1 cellular context compared by ENCODE assay signal in genomic region chr15:75452968-75453702, GRCh38.
TF ChIP-seq lines count a peak whose summit lies in the region.

No MANE protein-coding gene starts in this region.

TF ChIP-seq in HEK293, 187 proteins besides CTCF, POLR2A, EP300 and RAD21 (continued from another document and continues in another):
- TF ChIP-seq KLF10 (tag by site-specific recombination; IDR thresholded peaks at IDR 0.05) = no peak
- TF ChIP-seq ZNF37A (tag by site-specific recombination; IDR thresholded peaks at IDR 0.05) = no peak
- 0 out of 2 replicates have a peak, but pooled peaks have one; percentile 47 for TF ChIP-seq ZNF580 (tag by site-specific recombination; IDR thresholded peaks at IDR 0.05)
- TF ChIP-seq, protein P1, sequence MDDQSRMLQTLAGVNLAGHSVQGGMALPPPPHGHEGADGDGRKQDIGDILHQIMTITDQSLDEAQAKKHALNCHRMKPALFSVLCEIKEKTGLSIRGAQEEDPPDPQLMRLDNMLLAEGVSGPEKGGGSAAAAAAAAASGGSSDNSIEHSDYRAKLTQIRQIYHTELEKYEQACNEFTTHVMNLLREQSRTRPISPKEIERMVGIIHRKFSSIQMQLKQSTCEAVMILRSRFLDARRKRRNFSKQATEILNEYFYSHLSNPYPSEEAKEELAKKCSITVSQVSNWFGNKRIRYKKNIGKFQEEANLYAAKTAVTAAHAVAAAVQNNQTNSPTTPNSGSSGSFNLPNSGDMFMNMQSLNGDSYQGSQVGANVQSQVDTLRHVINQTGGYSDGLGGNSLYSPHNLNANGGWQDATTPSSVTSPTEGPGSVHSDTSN (CRISPR knock-in tag; IDR thresholded peaks at IDR 0.05) = no peak
- TF ChIP-seq ZNF16 (tag by site-specific recombination; IDR thresholded peaks at IDR 0.05; ENCODE audit: low read depth) = no peak
- no peak for TF ChIP-seq ZNF747 (tag by site-specific recombination; IDR thresholded peaks at IDR 0.05)
- no peak for TF ChIP-seq ZNF571 (tag by site-specific recombination; IDR thresholded peaks at IDR 0.05)
- TF ChIP-seq ZFP41 (tag by site-specific recombination; IDR thresholded peaks at IDR 0.05; ENCODE audit: borderline replicate concordance) = no peak
- TF ChIP-seq ZNF585B (tag by site-specific recombination; IDR thresholded peaks at IDR 0.05) = no peak
- TF ChIP-seq ZNF521 (tag by site-specific recombination; IDR thresholded peaks at IDR 0.05) = no peak
- peak; percentile 50 for TF ChIP-seq ZFHX2 (tag by site-specific recombination; conservative IDR thresholded peaks at IDR 0.05)
- TF ChIP-seq ZNF777 (tag by site-specific recombination; IDR thresholded peaks at IDR 0.05; ENCODE audit: borderline replicate concordance) = no peak
- TF ChIP-seq HIC1 (tag by site-specific recombination; IDR thresholded peaks at IDR 0.05) = no peak
- TF ChIP-seq ZBTB7A (tag by site-specific recombination; IDR thresholded peaks at IDR 0.05; ENCODE audit: low read depth) = peak; percentile 1; the same call in 1 of the 2 replicates
- no peak for TF ChIP-seq ELK4 (IDR thresholded peaks at IDR 0.05; ENCODE audit: borderline replicate concordance, low read depth, low read length)
- TF ChIP-seq, protein P2, sequence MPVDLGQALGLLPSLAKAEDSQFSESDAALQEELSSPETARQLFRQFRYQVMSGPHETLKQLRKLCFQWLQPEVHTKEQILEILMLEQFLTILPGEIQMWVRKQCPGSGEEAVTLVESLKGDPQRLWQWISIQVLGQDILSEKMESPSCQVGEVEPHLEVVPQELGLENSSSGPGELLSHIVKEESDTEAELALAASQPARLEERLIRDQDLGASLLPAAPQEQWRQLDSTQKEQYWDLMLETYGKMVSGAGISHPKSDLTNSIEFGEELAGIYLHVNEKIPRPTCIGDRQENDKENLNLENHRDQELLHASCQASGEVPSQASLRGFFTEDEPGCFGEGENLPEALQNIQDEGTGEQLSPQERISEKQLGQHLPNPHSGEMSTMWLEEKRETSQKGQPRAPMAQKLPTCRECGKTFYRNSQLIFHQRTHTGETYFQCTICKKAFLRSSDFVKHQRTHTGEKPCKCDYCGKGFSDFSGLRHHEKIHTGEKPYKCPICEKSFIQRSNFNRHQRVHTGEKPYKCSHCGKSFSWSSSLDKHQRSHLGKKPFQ (tag by site-specific recombination; IDR thresholded peaks at IDR 0.05) = 0 out of 2 replicates have a peak, but pooled peaks have one; percentile 12
- TF ChIP-seq GFI1B (tag by site-specific recombination; IDR thresholded peaks at IDR 0.05) = no peak
- TF ChIP-seq ZNF132 (tag by site-specific recombination; IDR thresholded peaks at IDR 0.05; ENCODE audit: borderline replicate concordance) = no peak
- TF ChIP-seq ZNF292 (tag by site-specific recombination; IDR thresholded peaks at IDR 0.05; ENCODE audit: borderline replicate concordance, low read depth) = no peak
- no peak for TF ChIP-seq ZNF214 (tag by site-specific recombination; IDR thresholded peaks at IDR 0.05; ENCODE audit: borderline replicate concordance)
- no peak for TF ChIP-seq ZNF621 (tag by site-specific recombination; IDR thresholded peaks at IDR 0.05)
- TF ChIP-seq HOXA7 (CRISPR knock-in tag; IDR thresholded peaks at IDR 0.05; ENCODE audit: borderline replicate concordance) = no peak
- no peak for TF ChIP-seq ZFP69B (tag by site-specific recombination; IDR thresholded peaks at IDR 0.05)
- TF ChIP-seq ZNF155 (tag by site-specific recombination; IDR thresholded peaks at IDR 0.05) = no peak
- TF ChIP-seq ZSCAN23 (tag by site-specific recombination; IDR thresholded peaks at IDR 0.05) = no peak
- TF ChIP-seq ZNF311 (tag by site-specific recombination; IDR thresholded peaks at IDR 0.05; ENCODE audit: borderline replicate concordance) = no peak
- 0 out of 2 replicates have a peak, but pooled peaks have one; percentile 3 for TF ChIP-seq ZNF366 (tag by site-specific recombination; conservative IDR thresholded peaks at IDR 0.05)
- no peak for TF ChIP-seq ZNF660 (tag by site-specific recombination; IDR thresholded peaks at IDR 0.05)
- no peak for TF ChIP-seq TCF7L2 (IDR thresholded peaks at IDR 0.05; ENCODE audit: borderline replicate concordance, low read depth, low read length)
- no peak for TF ChIP-seq HOXC10 (CRISPR knock-in tag; IDR thresholded peaks at IDR 0.05)
- TF ChIP-seq ZNF404 (tag by site-specific recombination; IDR thresholded peaks at IDR 0.05) = no peak
- TF ChIP-seq ZNF274 (IDR thresholded peaks at IDR 0.05; ENCODE audit: low read length) = no peak
- no peak for TF ChIP-seq ZNF274 (tag by site-specific recombination; IDR thresholded peaks at IDR 0.05; ENCODE audit: borderline replicate concordance)
- TF ChIP-seq OVOL3 (tag by site-specific recombination; IDR thresholded peaks at IDR 0.05) = no peak
- no peak; the same call in 1 of the 2 replicates for TF ChIP-seq ZNF341 (tag by site-specific recombination; IDR thresholded peaks at IDR 0.05; ENCODE audit: low read depth)
- no peak; the same call in 1 of the 2 replicates for TF ChIP-seq ZNF596 (tag by site-specific recombination; IDR thresholded peaks at IDR 0.05)
- no peak for TF ChIP-seq ZNF701 (tag by site-specific recombination; IDR thresholded peaks at IDR 0.05)
- TF ChIP-seq SP2 (tag by site-specific recombination; IDR thresholded peaks at IDR 0.05) = peak; percentile 49
- no peak for TF ChIP-seq ZBTB21 (tag by site-specific recombination; IDR thresholded peaks at IDR 0.05)
- peak; percentile 20; the same call in 1 of the 2 replicates for TF ChIP-seq ZNF610 (tag by site-specific recombination; IDR thresholded peaks at IDR 0.05; ENCODE audit: borderline replicate concordance)
- peak; percentile 33; the same call in 1 of the 2 replicates for TF ChIP-seq ZNF2 (tag by site-specific recombination; IDR thresholded peaks at IDR 0.05)
- TF ChIP-seq ZNF112 (tag by site-specific recombination; IDR thresholded peaks at IDR 0.05) = no peak
- TF ChIP-seq RBAK (tag by site-specific recombination; IDR thresholded peaks at IDR 0.05) = no peak
- no peak for TF ChIP-seq SETDB1 (IDR thresholded peaks at IDR 0.05; ENCODE audit: insufficient read length, low read length)
- TF ChIP-seq ZNF211 (tag by site-specific recombination; IDR thresholded peaks at IDR 0.05; ENCODE audit: low read depth) = no peak
- no peak for TF ChIP-seq ZNF530 (tag by site-specific recombination; IDR thresholded peaks at IDR 0.05; ENCODE audit: low read depth)
- no peak for TF ChIP-seq ZBTB6 (tag by site-specific recombination; IDR thresholded peaks at IDR 0.05)
- no peak for TF ChIP-seq ZNF423 (tag by site-specific recombination; IDR thresholded peaks at IDR 0.05)
- no peak for TF ChIP-seq ZNF623 (tag by site-specific recombination; IDR thresholded peaks at IDR 0.05)
- TF ChIP-seq MYNN (tag by site-specific recombination; IDR thresholded peaks at IDR 0.05; ENCODE audit: borderline replicate concordance) = no peak
- no peak; the same call in 1 of the 2 replicates for TF ChIP-seq ZBTB48 (tag by site-specific recombination; IDR thresholded peaks at IDR 0.05)
- TF ChIP-seq ZNF174 (tag by site-specific recombination; IDR thresholded peaks at IDR 0.05) = no peak
- TF ChIP-seq ZNF138 (tag by site-specific recombination; IDR thresholded peaks at IDR 0.05; ENCODE audit: borderline replicate concordance) = no peak
- TF ChIP-seq ZBTB1 (tag by site-specific recombination; IDR thresholded peaks at IDR 0.05) = no peak
- no peak for TF ChIP-seq ZNF843 (tag by site-specific recombination; IDR thresholded peaks at IDR 0.05)
- no peak for TF ChIP-seq ZNF324 (tag by site-specific recombination; IDR thresholded peaks at IDR 0.05)
- TF ChIP-seq ZNF654 (tag by site-specific recombination; IDR thresholded peaks at IDR 0.05; ENCODE audit: low read depth) = no peak
- TF ChIP-seq ZNF140 (tag by site-specific recombination; IDR thresholded peaks at IDR 0.05) = no peak
- TF ChIP-seq KLF16 (tag by site-specific recombination; IDR thresholded peaks at IDR 0.05) = no peak
- no peak for TF ChIP-seq ZNF221 (tag by site-specific recombination; IDR thresholded peaks at IDR 0.05; ENCODE audit: borderline replicate concordance)
- TF ChIP-seq PRDM1 (tag by site-specific recombination; IDR thresholded peaks at IDR 0.05) = no peak
- TF ChIP-seq ZBTB49 (tag by site-specific recombination; IDR thresholded peaks at IDR 0.05; ENCODE audit: low read depth) = no peak
- no peak for TF ChIP-seq ZNF239 (tag by site-specific recombination; IDR thresholded peaks at IDR 0.05)
- no peak for TF ChIP-seq ZNF169 (tag by site-specific recombination; IDR thresholded peaks at IDR 0.05)
- peak; percentile 17; the same call in 1 of the 2 replicates for TF ChIP-seq ZEB2 (tag by site-specific recombination; IDR thresholded peaks at IDR 0.05)
- no peak; the same call in none of the 2 replicates for TF ChIP-seq ZBTB8A (tag by site-specific recombination; IDR thresholded peaks at IDR 0.05)
- TF ChIP-seq ZNF776 (tag by site-specific recombination; IDR thresholded peaks at IDR 0.05; ENCODE audit: borderline replicate concordance) = no peak
- no peak for TF ChIP-seq ZNF48 (tag by site-specific recombination; IDR thresholded peaks at IDR 0.05)
- TF ChIP-seq ZNF629 (tag by site-specific recombination; IDR thresholded peaks at IDR 0.05) = peak; percentile 44; the same call in 1 of the 2 replicates
- no peak for TF ChIP-seq ZNF626 (tag by site-specific recombination; IDR thresholded peaks at IDR 0.05)
- TF ChIP-seq ZBTB20 (tag by site-specific recombination; IDR thresholded peaks at IDR 0.05) = peak; percentile 68; the same call in 1 of the 2 replicates
- TF ChIP-seq SALL2 (tag by site-specific recombination; IDR thresholded peaks at IDR 0.05; ENCODE audit: borderline replicate concordance) = no peak
- no peak for TF ChIP-seq ZNF510 (tag by site-specific recombination; IDR thresholded peaks at IDR 0.05; ENCODE audit: insufficient replicate concordance)
- TF ChIP-seq ZNF10 (tag by site-specific recombination; IDR thresholded peaks at IDR 0.05) = no peak
- TF ChIP-seq GLI4 (tag by site-specific recombination; IDR thresholded peaks at IDR 0.05) = no peak
- TF ChIP-seq ZNF426 (tag by site-specific recombination; IDR thresholded peaks at IDR 0.05) = no peak
- no peak for TF ChIP-seq ZNF354C (tag by site-specific recombination; IDR thresholded peaks at IDR 0.05; ENCODE audit: borderline replicate concordance, low read depth)
